In the genomic region with DNA sequence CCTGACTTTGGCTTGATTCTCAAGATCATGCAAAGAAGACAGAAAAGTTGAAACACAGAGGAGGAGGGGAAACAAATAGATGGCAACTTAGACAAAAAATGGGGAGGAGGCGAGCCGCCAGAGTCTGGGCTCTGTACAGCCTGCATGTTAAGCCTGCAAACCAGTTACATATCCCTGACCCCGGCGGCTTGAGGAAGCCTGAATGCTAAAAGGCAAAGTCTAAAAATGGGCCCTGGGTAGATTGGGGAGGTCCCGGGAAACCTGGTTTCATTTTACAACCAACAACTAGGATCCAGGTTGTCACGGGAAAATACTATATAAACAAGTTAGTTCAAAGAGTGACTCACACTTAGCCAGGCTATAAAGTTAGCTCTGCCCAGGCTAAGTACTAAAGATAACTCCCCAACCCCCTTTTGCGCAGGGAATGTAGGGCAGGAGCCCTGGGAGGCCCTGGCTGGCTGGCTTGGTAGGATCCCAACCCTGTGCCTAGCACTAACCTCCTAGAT, we compare ENCODE assay signal across 13 cellular contexts. TPM values are rescaled to one million over a fixed set of nuclear protein-coding genes. Genes with fewer than 3 reads are reported as not detected.
DNase-seq lines count a peak whose midpoint lies in the region; ATAC-seq and TF ChIP-seq lines count a peak whose summit lies in the region.
"Had no signal": no experiment of that assay in that cellular context is flagged by ENCODE, and none has a peak within 500 bp of the region (broad histone marks: within the 10 kb centered on the region; RNA-seq: fewer than 3 reads in every experiment).

No MANE protein-coding gene starts in this region.

- no peaks in the 10 kb centered on the region for H3K36me3 ChIP-seq in mammary epithelial cell (ENCODE audit: insufficient read depth, low read length)
- H3K36me3 ChIP-seq in liver (ENCODE audit: control insufficient read depth in 4 of 4, insufficient read depth in 3 of 4, low read depth in 1 of 4, low read length in 3 of 4): no peaks in the 10 kb centered on the region
- no peaks in the 10 kb centered on the region for H3K36me3 ChIP-seq in uterus

- no peak for TF ChIP-seq RAD21 in liver (IDR thresholded peaks at IDR 0.05)

- H3K27ac Mint-ChIP-seq in activated naive CD8-positive, alpha-beta T cell treated with anti-CD3 and anti-CD28 coated beads for 36 hours: no peak overlapping the region
- H3K27ac Mint-ChIP-seq: brain had no signal

- dilution Hi-C loops in mammary epithelial cell (cut with HindIII; ENCODE audit: low sequenced_read_pairs): no loop called here

- no peak overlapping the region for H3K27ac ChIP-seq in mammary epithelial cell (ENCODE audit: insufficient read depth, low read depth, low read length)
- H3K27ac ChIP-seq in liver (ENCODE audit: low read depth in 1 of 2, low read length in 2 of 2): no peak overlapping the region
- H3K27ac ChIP-seq in uterus: peak overlapping the region; percentile 85 to 88

- H3K9me3 ChIP-seq in mammary epithelial cell (replicated peaks; ENCODE audit: insufficient read depth, low read length) (no peaks in the 10 kb centered on the region), liver (ENCODE audit: control insufficient read depth in 4 of 4, low read length in 3 of 4) (no peaks in the 10 kb centered on the region), uterus (no peaks in the 10 kb centered on the region)

- H3K9ac ChIP-seq in mammary epithelial cell (ENCODE audit: insufficient read depth, low read length) (no peak overlapping the region), liver (ENCODE audit: low read depth in 1 of 2, low read length in 2 of 2) (no peak overlapping the region)

- H3K36me3 Mint-ChIP-seq in activated naive CD8-positive, alpha-beta T cell treated with anti-CD3 and anti-CD28 coated beads for 36 hours: no peaks in the 10 kb centered on the region
- H3K36me3 Mint-ChIP-seq: brain had no signal

- BruUV-seq in mammary epithelial cell (replicated peaks; lab: Mats Ljungman, UMichigan): no TSS peak

- no peak for TF ChIP-seq POLR2A in uterus (IDR thresholded peaks at IDR 0.05)

- ATAC-seq in Right ventricle myocardium superior (ENCODE audit: poor library complexity) (peak; percentile 44), GM19351 (IDR thresholded peaks at IDR 0.05; ENCODE audit: unreplicated experiment) (no peak), HG03521 (IDR thresholded peaks at IDR 0.05; ENCODE audit: unreplicated experiment) (no peak)

- H3K79me2 ChIP-seq in mammary epithelial cell (ENCODE audit: insufficient read depth, low read length): no peaks in the 10 kb centered on the region

- DNase-seq in Right ventricle myocardium superior (no peak), cardiac septum (ENCODE audit: low spot score) (no peak), mammary epithelial cell (peak; percentile 20), uterus (peak; percentile 54 to 78)
- no peak for DNase-seq in activated naive CD8-positive, alpha-beta T cell treated with anti-CD3 and anti-CD28 coated beads for 36 hours
- DNase-seq: ACHN; activated CD8-positive, alpha-beta memory T cell treated with anti-CD3 and anti-CD28 coated beads, Interleukin-2, amount 50 U/mL, for 48 hours; midbrain; NCI-H1694 had no signal

- H3K4me2 ChIP-seq in mammary epithelial cell (ENCODE audit: insufficient read depth, low read depth, low read length): no peak overlapping the region

- CTCF ChIA-PET in mammary epithelial cell (lab: Charles Lee; ENCODE audit: low non-redundant PET): no interaction called here

- H4K20me1 ChIP-seq in mammary epithelial cell (ENCODE audit: insufficient read depth, low read length): no peaks in the 10 kb centered on the region

- in situ Hi-C loops in mammary epithelial cell (cut with MboI; ENCODE audit: low sequenced_read_pairs in 2 of 2): no loop called here

- H3K4me3 Mint-ChIP-seq in activated naive CD8-positive, alpha-beta T cell treated with anti-CD3 and anti-CD28 coated beads for 36 hours: no peak overlapping the region
- H3K4me3 Mint-ChIP-seq: brain had no signal

- H3K27me3 ChIP-seq in mammary epithelial cell (ENCODE audit: insufficient read depth, low read length) (no peaks in the 10 kb centered on the region), liver (ENCODE audit: control insufficient read depth in 4 of 4, insufficient read depth in 4 of 4, low read length in 3 of 4) (no peaks in the 10 kb centered on the region), uterus (no peaks in the 10 kb centered on the region)

- whole genome bisulfite sequencing in mammary epithelial cell (ENCODE audit: low coverage, missing lambda C conversion rate): 80% methylated on average over 7 of the region's 7 CpGs
- WGBS in liver: 66% methylated on average over 7 of the region's 7 CpGs

- TF ChIP-seq CTCF in mammary epithelial cell (conservative IDR thresholded peaks at IDR 0.05 in 1 of 2, IDR thresholded peaks at IDR 0.05 in 1 of 2; ENCODE audit: extremely low read depth in 1 of 2, insufficient read depth in 1 of 2, low read depth in 1 of 2, low read length in 2 of 2): no peak
- no peak for TF ChIP-seq CTCF in liver (IDR thresholded peaks at IDR 0.05; ENCODE audit: low read depth, low read length, missing input control)
- no peak for TF ChIP-seq CTCF in uterus (IDR thresholded peaks at IDR 0.05)

- H3K9me3 Mint-ChIP-seq in activated naive CD8-positive, alpha-beta T cell treated with anti-CD3 and anti-CD28 coated beads for 36 hours: no peaks in the 10 kb centered on the region

- intact Hi-C loops in Right ventricle myocardium superior (cut with DNase I) (no loop called here), cardiac septum (cut with DNase I) (no loop called here), mammary epithelial cell (cut with micrococcal nuclease) (no loop called here), uterus (cut with DNase I; ENCODE audit: low total_unique reads) (loop anchor here (5.0 to 10.0 kb wide), 2 partner anchors 134 to 222 kb away; no protein-coding TSS in a partner anchor)

- peaks cover 8% of the 10 kb centered on the region for H3K4me1 Mint-ChIP-seq in activated naive CD8-positive, alpha-beta T cell treated with anti-CD3 and anti-CD28 coated beads for 36 hours

- no peak overlapping the region for H2AFZ ChIP-seq in mammary epithelial cell (ENCODE audit: low read depth, low read length)

- H3K27me3 Mint-ChIP-seq in activated naive CD8-positive, alpha-beta T cell treated with anti-CD3 and anti-CD28 coated beads for 36 hours: no peaks in the 10 kb centered on the region

- H3K4me3 ChIP-seq in mammary epithelial cell (replicated peaks in 1 of 3; ENCODE audit: insufficient read depth in 1 of 3, low read depth in 2 of 3, low read length in 3 of 3) (no peak overlapping the region), liver (ENCODE audit: low read depth in 1 of 3, low read length in 3 of 3) (no peak overlapping the region), uterus (no peak overlapping the region)

- H3K4me1 ChIP-seq in mammary epithelial cell (ENCODE audit: insufficient read depth, low read length) (no peaks in the 10 kb centered on the region), liver (ENCODE audit: control insufficient read depth in 4 of 4, insufficient read depth in 4 of 4, low read length in 3 of 4) (peaks cover 4 to 11% (median 6%) of the 10 kb centered on the region in 4 donors), uterus (no peaks in the 10 kb centered on the region)

TF ChIP-seq in liver, 16 proteins besides CTCF, POLR2A, EP300 and RAD21 (continues in another document):
- no peak for TF ChIP-seq FOXA1 (IDR thresholded peaks at IDR 0.05)
- no peak for TF ChIP-seq NR2F2 (IDR thresholded peaks at IDR 0.05)
- no peak for TF ChIP-seq HNF4G (IDR thresholded peaks at IDR 0.05)
- no peak for TF ChIP-seq TAF1 (conservative IDR thresholded peaks at IDR 0.05)
- TF ChIP-seq SP1 (IDR thresholded peaks at IDR 0.05): peak; percentile 18
- TF ChIP-seq, protein P1, sequence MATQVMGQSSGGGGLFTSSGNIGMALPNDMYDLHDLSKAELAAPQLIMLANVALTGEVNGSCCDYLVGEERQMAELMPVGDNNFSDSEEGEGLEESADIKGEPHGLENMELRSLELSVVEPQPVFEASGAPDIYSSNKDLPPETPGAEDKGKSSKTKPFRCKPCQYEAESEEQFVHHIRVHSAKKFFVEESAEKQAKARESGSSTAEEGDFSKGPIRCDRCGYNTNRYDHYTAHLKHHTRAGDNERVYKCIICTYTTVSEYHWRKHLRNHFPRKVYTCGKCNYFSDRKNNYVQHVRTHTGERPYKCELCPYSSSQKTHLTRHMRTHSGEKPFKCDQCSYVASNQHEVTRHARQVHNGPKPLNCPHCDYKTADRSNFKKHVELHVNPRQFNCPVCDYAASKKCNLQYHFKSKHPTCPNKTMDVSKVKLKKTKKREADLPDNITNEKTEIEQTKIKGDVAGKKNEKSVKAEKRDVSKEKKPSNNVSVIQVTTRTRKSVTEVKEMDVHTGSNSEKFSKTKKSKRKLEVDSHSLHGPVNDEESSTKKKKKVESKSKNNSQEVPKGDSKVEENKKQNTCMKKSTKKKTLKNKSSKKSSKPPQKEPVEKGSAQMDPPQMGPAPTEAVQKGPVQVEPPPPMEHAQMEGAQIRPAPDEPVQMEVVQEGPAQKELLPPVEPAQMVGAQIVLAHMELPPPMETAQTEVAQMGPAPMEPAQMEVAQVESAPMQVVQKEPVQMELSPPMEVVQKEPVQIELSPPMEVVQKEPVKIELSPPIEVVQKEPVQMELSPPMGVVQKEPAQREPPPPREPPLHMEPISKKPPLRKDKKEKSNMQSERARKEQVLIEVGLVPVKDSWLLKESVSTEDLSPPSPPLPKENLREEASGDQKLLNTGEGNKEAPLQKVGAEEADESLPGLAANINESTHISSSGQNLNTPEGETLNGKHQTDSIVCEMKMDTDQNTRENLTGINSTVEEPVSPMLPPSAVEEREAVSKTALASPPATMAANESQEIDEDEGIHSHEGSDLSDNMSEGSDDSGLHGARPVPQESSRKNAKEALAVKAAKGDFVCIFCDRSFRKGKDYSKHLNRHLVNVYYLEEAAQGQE (IDR thresholded peaks at IDR 0.05): no peak
- no peak for TF ChIP-seq GABPA (IDR thresholded peaks at IDR 0.05 in 1 of 2, conservative IDR thresholded peaks at IDR 0.05 in 1 of 2)
- TF ChIP-seq RXRA (IDR thresholded peaks at IDR 0.05): peak in 1 of 2 donors; percentile 17
- TF ChIP-seq, protein P2, sequence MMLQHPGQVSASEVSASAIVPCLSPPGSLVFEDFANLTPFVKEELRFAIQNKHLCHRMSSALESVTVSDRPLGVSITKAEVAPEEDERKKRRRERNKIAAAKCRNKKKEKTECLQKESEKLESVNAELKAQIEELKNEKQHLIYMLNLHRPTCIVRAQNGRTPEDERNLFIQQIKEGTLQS (IDR thresholded peaks at IDR 0.05): no peak
- no peak for TF ChIP-seq EGR1 (IDR thresholded peaks at IDR 0.05; ENCODE audit: low read depth in 2 of 2)
- TF ChIP-seq HNF4A (conservative IDR thresholded peaks at IDR 0.05): peak; percentile 40 to 55
- TF ChIP-seq YY1 (IDR thresholded peaks at IDR 0.05): peak; percentile 36

RNA-seq across cellular contexts. Expression of gene ZBTB16, which starts 18.8 kb away (rescaled TPM):
- total RNA-seq in Right ventricle myocardium superior: 64.8 TPM
- total RNA-seq in cardiac septum: 25.4 TPM
- total RNA-seq in mammary epithelial cell: 10 to 100 TPM in 1 of 2 donors, 1 to 10 TPM in 1; 1.6 to 20.2 TPM
- polyA plus RNA-seq in mammary epithelial cell: 0.48 TPM
- 1.7 TPM for polyA minus RNA-seq in mammary epithelial cell
- total RNA-seq in liver: 100 to 1,000 TPM in 1 of 2 donors, 1 to 10 TPM in 1; 8.9 to 140 TPM
- 10 to 100 TPM; 18.7 to 50.4 TPM for polyA plus RNA-seq in liver
- 100 to 1,000 TPM in 3 of 4 donors, 10 to 100 TPM in 1; 25.5 to 302 (median 151) TPM for total RNA-seq in uterus
- total RNA-seq in activated naive CD8-positive, alpha-beta T cell treated with anti-CD3 and anti-CD28 coated beads for 36 hours: 1 to 10 TPM; 1.7 to 2.1 TPM

Comparison
In these comparisons a context has a peak if more than half of its experiments do, and no peak if none do; other contexts are left out.
1. DNase-seq: peak in mammary epithelial cell (single experiment) and uterus (2 of 2); none in Right ventricle myocardium superior (single experiment), cardiac septum (single experiment) and activated naive CD8-positive, alpha-beta T cell treated with anti-CD3 and anti-CD28 coated beads for 36 hours (single experiment).
2. H3K27ac ChIP-seq: peak in uterus (2 of 2); none in mammary epithelial cell (single experiment) and liver (0 of 2).